In the genomic region with DNA sequence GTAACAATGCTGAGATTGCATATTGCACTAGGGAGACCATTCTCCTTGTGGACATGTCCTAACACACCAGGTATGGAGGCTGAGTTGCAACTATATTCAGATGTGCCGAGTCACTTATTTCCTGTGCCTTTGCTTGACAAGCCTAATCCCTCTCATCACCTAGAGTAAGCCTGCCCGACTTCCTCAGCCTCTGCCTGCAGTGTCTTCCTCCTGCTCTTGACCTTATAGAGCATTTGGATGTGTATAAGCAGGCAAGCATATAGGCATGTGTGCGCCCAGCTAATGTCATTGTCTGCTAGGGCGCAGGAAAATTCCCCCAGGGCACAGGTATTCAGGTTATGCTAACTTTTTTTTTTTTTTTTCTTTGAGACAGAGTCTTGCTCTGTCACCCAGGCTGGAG, we compare ENCODE assay signal across 1 cellular context.
TF ChIP-seq lines count a peak whose summit lies in the region.

No MANE protein-coding gene starts in this region.

TF ChIP-seq in WTC11, 78 proteins besides CTCF, POLR2A, EP300 and RAD21 (continued from another document):
- TF ChIP-seq, protein P1, sequence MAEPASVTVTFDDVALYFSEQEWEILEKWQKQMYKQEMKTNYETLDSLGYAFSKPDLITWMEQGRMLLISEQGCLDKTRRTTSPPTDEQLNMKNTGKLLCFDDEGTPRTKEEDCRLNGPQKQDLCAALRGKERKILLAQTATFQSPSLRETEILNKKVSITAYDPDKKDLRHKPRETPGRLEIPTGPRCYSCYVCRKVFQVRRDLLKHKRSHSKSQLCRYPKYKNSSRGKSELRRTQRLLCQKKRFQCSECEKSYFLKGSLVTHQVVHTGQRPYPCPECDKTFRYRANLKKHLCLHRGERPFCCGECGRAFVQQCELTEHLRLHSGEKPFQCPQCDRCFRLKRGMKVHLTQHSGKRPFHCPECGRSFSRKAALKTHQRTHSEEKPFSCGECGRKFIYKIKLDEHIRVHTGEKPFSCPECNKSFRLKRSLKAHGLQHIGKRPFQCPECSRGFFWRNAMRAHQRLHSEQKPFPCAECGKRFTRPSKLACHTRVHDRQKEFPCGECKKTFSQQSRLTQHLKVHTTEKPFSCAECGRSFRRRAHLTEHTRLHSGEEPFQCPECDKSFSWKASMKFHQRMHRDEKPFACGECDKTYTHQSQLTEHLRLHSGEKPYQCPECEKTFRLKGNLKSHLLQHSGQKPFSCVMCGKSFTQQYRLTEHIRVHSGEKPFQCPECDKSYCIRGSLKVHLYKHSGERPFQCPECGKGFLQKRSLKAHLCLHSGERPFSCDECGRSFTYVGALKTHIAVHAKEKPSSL (CRISPR knock-in tag; conservative IDR thresholded peaks at IDR 0.05), result no peak
- no peak for TF ChIP-seq ZBTB43 (CRISPR knock-in tag; IDR thresholded peaks at IDR 0.05)
- TF ChIP-seq ELF4 (CRISPR knock-in tag; IDR thresholded peaks at IDR 0.05; ENCODE audit: low read depth), result no peak
- TF ChIP-seq, protein P2, sequence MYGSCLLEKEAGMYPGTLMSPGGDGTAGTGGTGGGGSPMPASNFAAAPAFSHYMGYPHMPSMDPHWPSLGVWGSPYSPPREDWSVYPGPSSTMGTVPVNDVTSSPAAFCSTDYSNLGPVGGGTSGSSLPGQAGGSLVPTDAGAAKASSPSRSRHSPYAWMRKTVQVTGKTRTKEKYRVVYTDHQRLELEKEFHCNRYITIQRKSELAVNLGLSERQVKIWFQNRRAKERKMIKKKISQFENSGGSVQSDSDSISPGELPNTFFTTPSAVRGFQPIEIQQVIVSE (CRISPR knock-in tag; IDR thresholded peaks at IDR 0.05; ENCODE audit: borderline replicate concordance), result no peak
- TF ChIP-seq, protein P3, sequence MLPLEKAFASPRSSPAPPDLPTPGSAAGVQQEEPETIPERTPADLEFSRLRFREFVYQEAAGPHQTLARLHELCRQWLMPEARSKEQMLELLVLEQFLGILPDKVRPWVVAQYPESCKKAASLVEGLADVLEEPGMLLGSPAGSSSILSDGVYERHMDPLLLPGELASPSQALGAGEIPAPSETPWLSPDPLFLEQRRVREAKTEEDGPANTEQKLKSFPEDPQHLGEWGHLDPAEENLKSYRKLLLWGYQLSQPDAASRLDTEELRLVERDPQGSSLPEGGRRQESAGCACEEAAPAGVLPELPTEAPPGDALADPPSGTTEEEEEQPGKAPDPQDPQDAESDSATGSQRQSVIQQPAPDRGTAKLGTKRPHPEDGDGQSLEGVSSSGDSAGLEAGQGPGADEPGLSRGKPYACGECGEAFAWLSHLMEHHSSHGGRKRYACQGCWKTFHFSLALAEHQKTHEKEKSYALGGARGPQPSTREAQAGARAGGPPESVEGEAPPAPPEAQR (CRISPR knock-in tag; IDR thresholded peaks at IDR 0.05), result no peak
- TF ChIP-seq ATF1 (CRISPR knock-in tag; IDR thresholded peaks at IDR 0.05), result no peak
- TF ChIP-seq, protein P4, sequence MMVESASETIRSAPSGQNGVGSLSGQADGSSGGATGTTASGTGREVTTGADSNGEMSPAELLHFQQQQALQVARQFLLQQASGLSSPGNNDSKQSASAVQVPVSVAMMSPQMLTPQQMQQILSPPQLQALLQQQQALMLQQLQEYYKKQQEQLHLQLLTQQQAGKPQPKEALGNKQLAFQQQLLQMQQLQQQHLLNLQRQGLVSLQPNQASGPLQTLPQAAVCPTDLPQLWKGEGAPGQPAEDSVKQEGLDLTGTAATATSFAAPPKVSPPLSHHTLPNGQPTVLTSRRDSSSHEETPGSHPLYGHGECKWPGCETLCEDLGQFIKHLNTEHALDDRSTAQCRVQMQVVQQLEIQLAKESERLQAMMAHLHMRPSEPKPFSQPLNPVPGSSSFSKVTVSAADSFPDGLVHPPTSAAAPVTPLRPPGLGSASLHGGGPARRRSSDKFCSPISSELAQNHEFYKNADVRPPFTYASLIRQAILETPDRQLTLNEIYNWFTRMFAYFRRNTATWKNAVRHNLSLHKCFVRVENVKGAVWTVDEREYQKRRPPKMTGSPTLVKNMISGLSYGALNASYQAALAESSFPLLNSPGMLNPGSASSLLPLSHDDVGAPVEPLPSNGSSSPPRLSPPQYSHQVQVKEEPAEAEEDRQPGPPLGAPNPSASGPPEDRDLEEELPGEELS (CRISPR knock-in tag; IDR thresholded peaks at IDR 0.05), result no peak
